In genomic region chr12:3148366-3149000, GRCh38 we compare ENCODE assay signal across 1 cellular context.
TF ChIP-seq lines count a peak whose summit lies in the region.

No MANE protein-coding gene starts in this region.

TF ChIP-seq in GM23338, 12 proteins besides CTCF, POLR2A, EP300 and RAD21:
- TF ChIP-seq REST (IDR thresholded peaks at IDR 0.05; ENCODE audit: unreplicated experiment), result no peak
- TF ChIP-seq EZH2 (IDR thresholded peaks at IDR 0.05; ENCODE audit: low read depth, unreplicated experiment), result no peak
- TF ChIP-seq STAT1 (IDR thresholded peaks at IDR 0.05; ENCODE audit: unreplicated experiment), result no peak
- no peak for TF ChIP-seq ZNF114 (CRISPR knock-in tag; IDR thresholded peaks at IDR 0.05)
- TF ChIP-seq ZNF462 (CRISPR knock-in tag; IDR thresholded peaks at IDR 0.05), result no peak
- TF ChIP-seq CREB1 (CRISPR knock-in tag; IDR thresholded peaks at IDR 0.05; ENCODE audit: low read depth), result no peak
- TF ChIP-seq POLR2AphosphoS5 (IDR thresholded peaks at IDR 0.05; ENCODE audit: low read depth), result no peak
- no peak for TF ChIP-seq NANOG (IDR thresholded peaks at IDR 0.05; ENCODE audit: borderline replicate concordance)
- TF ChIP-seq JUNB (IDR thresholded peaks at IDR 0.05; ENCODE audit: unreplicated experiment), result no peak
- TF ChIP-seq ZNF331 (CRISPR knock-in tag; IDR thresholded peaks at IDR 0.05; ENCODE audit: low read depth), result no peak
- TF ChIP-seq ETS1 (IDR thresholded peaks at IDR 0.05), result no peak
- TF ChIP-seq EZH2phosphoT487 (IDR thresholded peaks at IDR 0.05; ENCODE audit: unreplicated experiment), result no peak
